Comparison of ENCODE assay signal across 18 cellular contexts in genomic region chr7:155882596-155882995, GRCh38.
DNase-seq lines count a peak whose midpoint lies in the region; ATAC-seq and TF ChIP-seq lines count a peak whose summit lies in the region.
"Had no signal": no experiment of that assay in that cellular context is flagged by ENCODE, and none has a peak within 500 bp of the region (broad histone marks: within the 10 kb centered on the region; RNA-seq: fewer than 3 reads in every experiment).

No MANE protein-coding gene starts in this region.

- no peak for TF ChIP-seq CTCF in cardiac fibroblast (IDR thresholded peaks at IDR 0.05; ENCODE audit: low read depth, low read length)

- DNase-seq in EL (peak; percentile 1), M059J (ENCODE audit: low read depth) (peak; percentile 38), cardiac fibroblast (ENCODE audit: low read depth in 2 of 2) (peak; percentile 62 to 64), mesenteric fat pad (ENCODE audit: low spot score) (peak; percentile 30), NCI-H2171 treated with DMSO at 0.1 percent for 48 hours (lab: John Stamatoyannopoulos, UW) (no peak), RKO (ENCODE audit: low spot score) (no peak), NCI-H524 (lab: John Stamatoyannopoulos, UW) (no peak)
- DNase-seq: ACHN; Calu3; CD4-positive, alpha-beta T cell; NCI-H1048; NCI-H146; NCI-H2081 treated with DMSO at 0.1 percent for 48 hours; NCI-H2227 treated with DMSO at 0.1 percent for 48 hours; NCI-H526 treated with DMSO at 0.1 percent for 48 hours had no signal

- no peak for ATAC-seq in HG03175 (IDR thresholded peaks at IDR 0.05; ENCODE audit: unreplicated experiment)
- ATAC-seq: Right ventricle myocardium inferior had no signal

- no peak overlapping the region for H3K4me3 ChIP-seq in cardiac fibroblast (replicated peaks in 1 of 2; ENCODE audit: low read depth in 2 of 2, low read length in 2 of 2)
- H3K4me3 ChIP-seq: SK-N-MC had no signal

Comparison
In these comparisons a context has a peak if more than half of its experiments do, and no peak if none do; other contexts are left out.
1. DNase-seq: peak in EL (single experiment), M059J (single experiment), cardiac fibroblast (2 of 2) and mesenteric fat pad (single experiment); none in NCI-H2171 treated with DMSO at 0.1 percent for 48 hours (single experiment), RKO (single experiment) and NCI-H524 (0 of 2).